ENCODE assay signal across 8 cellular contexts in genomic region chr12:109477185-109477962, GRCh38. TPM values are rescaled to one million over a fixed set of nuclear protein-coding genes. Genes with fewer than 3 reads are reported as not detected.
DNase-seq lines count a peak whose midpoint lies in the region; ATAC-seq and TF ChIP-seq lines count a peak whose summit lies in the region.

Gene KCTD10, minus strand, starts transcription at chr12:109477300. Its CDS starts 38 bp downstream, at chr12:109477262.
A gene with protein sequence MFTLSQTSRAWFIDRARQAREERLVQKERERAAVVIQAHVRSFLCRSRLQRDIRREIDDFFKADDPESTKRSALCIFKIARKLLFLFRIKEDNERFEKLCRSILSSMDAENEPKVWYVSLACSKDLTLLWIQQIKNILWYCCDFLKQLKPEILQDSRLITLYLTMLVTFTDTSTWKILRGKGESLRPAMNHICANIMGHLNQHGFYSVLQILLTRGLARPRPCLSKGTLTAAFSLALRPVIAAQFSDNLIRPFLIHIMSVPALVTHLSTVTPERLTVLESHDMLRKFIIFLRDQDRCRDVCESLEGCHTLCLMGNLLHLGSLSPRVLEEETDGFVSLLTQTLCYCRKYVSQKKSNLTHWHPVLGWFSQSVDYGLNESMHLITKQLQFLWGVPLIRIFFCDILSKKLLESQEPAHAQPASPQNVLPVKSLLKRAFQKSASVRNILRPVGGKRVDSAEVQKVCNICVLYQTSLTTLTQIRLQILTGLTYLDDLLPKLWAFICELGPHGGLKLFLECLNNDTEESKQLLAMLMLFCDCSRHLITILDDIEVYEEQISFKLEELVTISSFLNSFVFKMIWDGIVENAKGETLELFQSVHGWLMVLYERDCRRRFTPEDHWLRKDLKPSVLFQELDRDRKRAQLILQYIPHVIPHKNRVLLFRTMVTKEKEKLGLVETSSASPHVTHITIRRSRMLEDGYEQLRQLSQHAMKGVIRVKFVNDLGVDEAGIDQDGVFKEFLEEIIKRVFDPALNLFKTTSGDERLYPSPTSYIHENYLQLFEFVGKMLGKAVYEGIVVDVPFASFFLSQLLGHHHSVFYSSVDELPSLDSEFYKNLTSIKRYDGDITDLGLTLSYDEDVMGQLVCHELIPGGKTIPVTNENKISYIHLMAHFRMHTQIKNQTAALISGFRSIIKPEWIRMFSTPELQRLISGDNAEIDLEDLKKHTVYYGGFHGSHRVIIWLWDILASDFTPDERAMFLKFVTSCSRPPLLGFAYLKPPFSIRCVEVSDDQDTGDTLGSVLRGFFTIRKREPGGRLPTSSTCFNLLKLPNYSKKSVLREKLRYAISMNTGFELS (plus strand): TSS chr12:109477634. CDS start chr12:109483552, 5,918 bp downstream.

- H3K9me2 ChIP-seq in GM23248 (ENCODE audit: insufficient read depth) (no peaks in the 10 kb centered on the region), Karpas-422 (replicated peaks; ENCODE audit: insufficient read depth, low read length) (no peaks in the 10 kb centered on the region)

- H3K9me3 ChIP-seq in GM23248 (ENCODE audit: low read depth) (no peaks in the 10 kb centered on the region), Karpas-422 (ENCODE audit: low read length) (no peaks in the 10 kb centered on the region), Peyer's patch (no peaks in the 10 kb centered on the region), muscle layer of duodenum (ENCODE audit: control insufficient read depth in 1 of 2, low read length in 2 of 2) (no peaks in the 10 kb centered on the region)

- H3K27ac ChIP-seq in GM23248 (peak within 1 kb of the TSS; percentile 93), Karpas-422 (ENCODE audit: low read length) (peak within 1 kb of the TSS; percentile 52; the same call in 1 of the 2 replicates), Peyer's patch (peak within 1 kb of the TSS; percentile 91 to 95 (median 94)), muscle layer of duodenum (ENCODE audit: low read length) (peak within 1 kb of the TSS; percentile 98)

- H4K20me1 ChIP-seq in GM23248 (ENCODE audit: insufficient read depth): no peaks in the 10 kb centered on the region
- peaks cover 13% of the 10 kb centered on the region; the same call in 1 of the 2 replicates for H4K20me1 ChIP-seq in Karpas-422 (ENCODE audit: insufficient read depth, low read depth, low read length)

- H3K4me1 ChIP-seq in GM23248 (ENCODE audit: insufficient read depth) (peaks cover 29% of the 10 kb centered on the region), Karpas-422 (ENCODE audit: low read length) (peaks cover 32% of the 10 kb centered on the region), Peyer's patch (peaks cover 3 to 33% (median 12%) of the 10 kb centered on the region in 4 donors), muscle layer of duodenum (ENCODE audit: control insufficient read depth in 1 of 2, insufficient read depth in 2 of 2, low read length in 2 of 2) (peaks cover 5 to 46% of the 10 kb centered on the region in 2 donors)

- H3K4me3 Mint-ChIP-seq in activated T-cell treated with anti-CD3 and anti-CD28 coated beads, Interleukin-2, amount 50 U/mL, for 4 hours: peak within 1 kb of the TSS; percentile 97

- peaks cover 3% of the 10 kb centered on the region for H3K36me3 Mint-ChIP-seq in activated T-cell treated with anti-CD3 and anti-CD28 coated beads, Interleukin-2, amount 50 U/mL, for 4 hours (ENCODE audit: insufficient read depth)

- peak in 2 of 6 experiments; percentile 32 to 36 for TF ChIP-seq CTCF in Peyer's patch (IDR thresholded peaks at IDR 0.05)

- H3K4me1 Mint-ChIP-seq in activated T-cell treated with anti-CD3 and anti-CD28 coated beads, Interleukin-2, amount 50 U/mL, for 4 hours (ENCODE audit: low read depth): peaks cover 40% of the 10 kb centered on the region

- H3K27me3 ChIP-seq in GM23248 (replicated peaks; ENCODE audit: insufficient read depth): no peaks in the 10 kb centered on the region
- H3K27me3 ChIP-seq in Karpas-422 (ENCODE audit: low read length): no peaks in the 10 kb centered on the region
- no peaks in the 10 kb centered on the region for H3K27me3 ChIP-seq in Peyer's patch
- H3K27me3 ChIP-seq in muscle layer of duodenum (ENCODE audit: low read depth, low read length): no peaks in the 10 kb centered on the region

- H2AFZ ChIP-seq in GM23248 (peak within 1 kb of the TSS; percentile 92), Karpas-422 (ENCODE audit: low read length) (peak within 1 kb of the TSS; percentile 95)

- H3K4me3 ChIP-seq in GM23248 (peak within 1 kb of the TSS; percentile 95), Karpas-422 (ENCODE audit: low read length) (peak within 1 kb of the TSS; percentile 96), Peyer's patch (peak within 1 kb of the TSS; percentile 79 to 97 (median 84)), muscle layer of duodenum (ENCODE audit: low read depth in 1 of 2, low read length in 2 of 2) (peak within 1 kb of the TSS; percentile 98 to 99)

- H3F3A ChIP-seq in GM23248 (ENCODE audit: insufficient read depth): 0 out of 2 replicates have a peak, but pooled peaks cover 6% of the 10 kb centered on the region

- peak; percentile 97 for ATAC-seq in activated T-cell treated with anti-CD3 and anti-CD28 coated beads, Interleukin-2, amount 50 U/mL, for 4 hours
- peak; percentile 98 for ATAC-seq in esophagus mucosa

- in situ Hi-C loops in GM23248 (cut with MboI): loop anchor here (5.0 kb wide), 1 partner anchor 45 kb away; no protein-coding TSS in a partner anchor

- no peaks in the 10 kb centered on the region; the same call in 1 of the 2 replicates for H3K36me3 ChIP-seq in GM23248 (ENCODE audit: low read depth)
- no peaks in the 10 kb centered on the region for H3K36me3 ChIP-seq in Karpas-422 (ENCODE audit: insufficient read depth, low read length)
- no peaks in the 10 kb centered on the region for H3K36me3 ChIP-seq in Peyer's patch
- peaks cover 3 to 9% of the 10 kb centered on the region in 2 donors for H3K36me3 ChIP-seq in muscle layer of duodenum (ENCODE audit: control insufficient read depth in 1 of 2, insufficient read depth in 2 of 2, low read length in 2 of 2)

- no peaks in the 10 kb centered on the region for H3K27me3 Mint-ChIP-seq in activated T-cell treated with anti-CD3 and anti-CD28 coated beads, Interleukin-2, amount 50 U/mL, for 4 hours (ENCODE audit: low read depth)

- 0 to 1% methylated on average over 51 to 54 of the region's 54 CpGs for WGBS in GM23248 (ENCODE audit: low coverage in 1 of 2, low lambda C conversion rate in 2 of 2, missing lambda C conversion rate in 2 of 2), 2 experiments

- H3K4me2 ChIP-seq in GM23248 (ENCODE audit: unreplicated experiment) (peak within 1 kb of the TSS; percentile 89), Karpas-422 (ENCODE audit: low read depth, low read length, poor library complexity, severe bottlenecking) (peak within 1 kb of the TSS; percentile 96)

- H3K9me3 Mint-ChIP-seq in activated T-cell treated with anti-CD3 and anti-CD28 coated beads, Interleukin-2, amount 50 U/mL, for 4 hours: no peaks in the 10 kb centered on the region

- DNase-seq in DMS79 treated with DMSO at 0.1 percent for 48 hours (lab: John Stamatoyannopoulos, UW) (peak; percentile 84), GM23248 (peak; percentile 96), Karpas-422 (peak; percentile 96), Peyer's patch (peak; percentile 80 to 93 (median 91))
- DNase-seq in activated T-cell treated with anti-CD3 and anti-CD28 coated beads, Interleukin-2, amount 50 U/mL, for 4 hours: peak; percentile 79
- DNase-seq in stimulated activated CD8-positive, alpha-beta memory T cell treated with anti-CD3 and anti-CD28 coated beads, Interleukin-7, amount 100 ng/mL, for 24 hours (ENCODE audit: low read depth): peak; percentile 77

- TF ChIP-seq POLR2A in Peyer's patch (IDR thresholded peaks at IDR 0.05): peak; percentile 32 to 40

- H3K79me2 ChIP-seq in GM23248 (ENCODE audit: insufficient read depth) (peaks cover 98% of the 10 kb centered on the region), Karpas-422 (ENCODE audit: low read length) (peaks cover 75% of the 10 kb centered on the region)

- H3K9ac ChIP-seq in GM23248: peak within 1 kb of the TSS; percentile 97
- H3K9ac ChIP-seq in Karpas-422 (ENCODE audit: low read length): peak within 1 kb of the TSS; percentile 91

RNA-seq across cellular contexts. Expression of gene KCTD10, which starts in this region (rescaled TPM):
- 97.0 and 117 TPM in 2 replicates for total RNA-seq in GM23248 (2014; rRNA removed; shearing (Covaris generic))
- polyA plus RNA-seq in GM23248 (2016; fragmentation: Nextera tagmentation; extraction: Ambion mirVana): 81.1 and 83.4 TPM in 2 replicates
- 24.4 and 29.4 TPM in 2 replicates for total RNA-seq in Karpas-422 (2014; rRNA removed; shearing (Covaris generic); ENCODE audit: low replicate concordance)
- total RNA-seq in Peyer's patch (10 to 100 TPM; 18.4 to 53.6 (median 28.8) TPM), esophagus mucosa (51.7 TPM)
- 10 to 100 TPM; 42.7 to 47.3 (median 45.4) TPM for total RNA-seq in activated T-cell treated with anti-CD3 and anti-CD28 coated beads, Interleukin-2, amount 50 U/mL, for 4 hours

RNA-seq across cellular contexts. Expression of the second gene that starts in this region (rescaled TPM):
- total RNA-seq in GM23248 (2014; rRNA removed; shearing (Covaris generic)): 32.0 and 34.7 TPM in 2 replicates
- 34.3 and 38.3 TPM in 2 replicates for polyA plus RNA-seq in GM23248 (2016; fragmentation: Nextera tagmentation; extraction: Ambion mirVana)
- 18.5 and 23.7 TPM in 2 replicates for total RNA-seq in Karpas-422 (2014; rRNA removed; shearing (Covaris generic); ENCODE audit: low replicate concordance)
- total RNA-seq in Peyer's patch: 10 to 100 TPM; 43.8 to 77.0 (median 57.3) TPM
- total RNA-seq in activated T-cell treated with anti-CD3 and anti-CD28 coated beads, Interleukin-2, amount 50 U/mL, for 4 hours: 10 to 100 TPM; 24.1 to 25.4 (median 24.4) TPM
- total RNA-seq in esophagus mucosa: 29.6 TPM

Comparison
In these comparisons a context has a peak if more than half of its experiments do, and no peak if none do; other contexts are left out.
1. Peak in every context shown above with its lines: DNase-seq, ATAC-seq, H3K4me3 ChIP-seq and H3K27ac ChIP-seq.